ENCODE assay signal across 36 cellular contexts in genomic region chr17:44117351-44117750, GRCh38. TPM values are rescaled to one million over a fixed set of nuclear protein-coding genes. Genes with fewer than 3 reads are reported as not detected.
"Had no signal": no experiment of that assay in that cellular context is flagged by ENCODE, and none has a peak within 500 bp of the region (broad histone marks: within the 10 kb centered on the region; RNA-seq: fewer than 3 reads in every experiment).

No MANE protein-coding gene starts in this region.

- H3K36me3 ChIP-seq: cardiac muscle cell, colonic mucosa, right lobe of liver had no signal

- H3K4me1 ChIP-seq: colonic mucosa had no signal

- H3K27me3 Mint-ChIP-seq: activated CD4-positive, alpha-beta memory T cell treated with anti-CD3 and anti-CD28 coated beads for 36 hours; brain; natural killer cell treated with Interleukin-12 subunit alpha and Interleukin-12 subunit beta and Interleukin-15 and Interleukin-18, amount 100 ng/mL, for 72 hours; progenitor cell of endocrine pancreas; stimulated activated naive CD8-positive, alpha-beta T cell treated with anti-CD3 and anti-CD28 coated beads, Interleukin-15, Interleukin-2, amounts not matched to agents 100 ng/mL and 50 ng/mL, for 24 hours; type B pancreatic cell had no signal

- DNase-seq: activated CD4-positive, alpha-beta memory T cell treated with anti-CD3 and anti-CD28 coated beads for 36 hours; activated CD4-positive, alpha-beta T cell treated with anti-CD3 and anti-CD28 coated beads, Interleukin-2, amount 10 ng/mL, durations not matched to agents 24 days and 14 days; activated CD8-positive, alpha-beta memory T cell treated with anti-CD3 and anti-CD28 coated beads, Interleukin-2, amount 50 U/mL, for 4 hours; activated effector memory CD4-positive, alpha-beta T cell treated with anti-CD3 and anti-CD28 coated beads, Interleukin-2, amount 50 U/mL, for 16 hours; activated naive CD4-positive, alpha-beta T cell treated with anti-CD3 and anti-CD28 coated beads, Interleukin-2, amount 10 ng/mL, durations not matched to agents 7 days and 5 days; activated naive CD8-positive, alpha-beta T cell treated with anti-CD3 and anti-CD28 coated beads, Interleukin-2, amount 10 ng/mL, durations not matched to agents 7 days and 5 days; activated T-cell treated with anti-CD3 and anti-CD28 coated beads, Interleukin-2, amount 50 U/mL, for 1 hour; cerebellar nuclear complex; colonic mucosa; dorsolateral prefrontal cortex; effector memory CD4-positive, alpha-beta T cell; foreskin fibroblast; heart right ventricle; left lung; lower lobe of right lung; mucosa of descending colon; right lobe of liver; stimulated activated CD4-positive, alpha-beta T cell treated with anti-CD3 and anti-CD28 coated beads, Interleukin-12 subunit alpha, Interleukin-12 subunit beta, amount 100 ng/mL, for 4 hours; stimulated activated CD4-positive, alpha-beta T cell treated with anti-CD3 and anti-CD28 coated beads, Interleukin-4, amount 100 ng/mL, for 1 hour; T-helper 1 cell had no signal

- ATAC-seq: activated CD4-positive, CD25-positive, alpha-beta regulatory T cell treated with anti-CD3 and anti-CD28 coated beads, Interleukin-2, amount 50 U/mL, for 24 hours; heart right ventricle; left lung; lower lobe of right lung; mucosa of descending colon; natural killer cell treated with Interleukin-12 subunit alpha and Interleukin-12 subunit beta and Interleukin-15 and Interleukin-18, amount 100 ng/mL, for 72 hours; right lobe of liver had no signal

- H3K9me3 Mint-ChIP-seq: activated CD4-positive, alpha-beta memory T cell treated with anti-CD3 and anti-CD28 coated beads for 36 hours; activated CD4-positive, alpha-beta T cell treated with anti-CD3 and anti-CD28 coated beads, Interleukin-2, amount 10 ng/mL, durations not matched to agents 24 days and 14 days; activated naive CD4-positive, alpha-beta T cell treated with anti-CD3 and anti-CD28 coated beads, Interleukin-2, amount 10 ng/mL, durations not matched to agents 7 days and 5 days; activated naive CD8-positive, alpha-beta T cell treated with anti-CD3 and anti-CD28 coated beads, Interleukin-2, amount 10 ng/mL, durations not matched to agents 7 days and 5 days; activated T-helper 1 cell treated with anti-CD3 and anti-CD28 coated beads, Interleukin-12 subunit alpha, Interleukin-12 subunit beta, Interleukin-2, Interleukin-4 antibody, amounts not matched to agents 30 ng/mL and 10 ng/mL and 1 ng/mL, durations not matched to agents 14 hours and 24 hours and 36 hours; brain; natural killer cell treated with Interleukin-12 subunit alpha and Interleukin-12 subunit beta and Interleukin-15 and Interleukin-18, amount 100 ng/mL, for 72 hours; stimulated activated naive CD8-positive, alpha-beta T cell treated with anti-CD3 and anti-CD28 coated beads, Interleukin-15, Interleukin-2, amounts not matched to agents 100 ng/mL and 50 ng/mL, for 24 hours; type B pancreatic cell had no signal

- H3K27ac Mint-ChIP-seq: activated CD4-positive, alpha-beta memory T cell treated with anti-CD3 and anti-CD28 coated beads for 36 hours; activated CD4-positive, alpha-beta T cell treated with anti-CD3 and anti-CD28 coated beads, Interleukin-2, amount 10 ng/mL, durations not matched to agents 24 days and 14 days; activated naive CD4-positive, alpha-beta T cell treated with anti-CD3 and anti-CD28 coated beads, Interleukin-2, amount 10 ng/mL, durations not matched to agents 7 days and 5 days; activated naive CD8-positive, alpha-beta T cell treated with anti-CD3 and anti-CD28 coated beads, Interleukin-2, amount 10 ng/mL, durations not matched to agents 7 days and 5 days; activated T-helper 1 cell treated with anti-CD3 and anti-CD28 coated beads, Interleukin-12 subunit alpha, Interleukin-12 subunit beta, Interleukin-2, Interleukin-4 antibody, amounts not matched to agents 30 ng/mL and 10 ng/mL and 1 ng/mL, durations not matched to agents 14 hours and 24 hours and 36 hours; stimulated activated naive CD8-positive, alpha-beta T cell treated with anti-CD3 and anti-CD28 coated beads, Interleukin-15, Interleukin-2, amounts not matched to agents 100 ng/mL and 50 ng/mL, for 24 hours had no signal

- H3K9me3 ChIP-seq: ascending aorta, colonic mucosa, heart right ventricle, left lung, lower lobe of right lung, mucosa of descending colon, right lobe of liver, vagina had no signal

- H3K4me3 Mint-ChIP-seq: activated CD4-positive, alpha-beta memory T cell treated with anti-CD3 and anti-CD28 coated beads for 36 hours; activated CD4-positive, alpha-beta T cell treated with anti-CD3 and anti-CD28 coated beads, Interleukin-2, amount 10 ng/mL, durations not matched to agents 24 days and 14 days; activated naive CD4-positive, alpha-beta T cell treated with anti-CD3 and anti-CD28 coated beads, Interleukin-2, amount 10 ng/mL, durations not matched to agents 7 days and 5 days; activated naive CD8-positive, alpha-beta T cell treated with anti-CD3 and anti-CD28 coated beads, Interleukin-2, amount 10 ng/mL, durations not matched to agents 7 days and 5 days; activated T-helper 1 cell treated with anti-CD3 and anti-CD28 coated beads, Interleukin-12 subunit alpha, Interleukin-12 subunit beta, Interleukin-2, Interleukin-4 antibody, amounts not matched to agents 30 ng/mL and 10 ng/mL and 1 ng/mL, durations not matched to agents 14 hours and 24 hours and 36 hours; natural killer cell treated with Interleukin-12 subunit alpha and Interleukin-12 subunit beta and Interleukin-15 and Interleukin-18, amount 100 ng/mL, for 72 hours; stimulated activated naive CD8-positive, alpha-beta T cell treated with anti-CD3 and anti-CD28 coated beads, Interleukin-15, Interleukin-2, amounts not matched to agents 100 ng/mL and 50 ng/mL, for 24 hours; type B pancreatic cell had no signal

- H3K36me3 Mint-ChIP-seq: activated CD4-positive, alpha-beta memory T cell treated with anti-CD3 and anti-CD28 coated beads for 36 hours; activated naive CD8-positive, alpha-beta T cell treated with anti-CD3 and anti-CD28 coated beads, Interleukin-2, amount 10 ng/mL, durations not matched to agents 7 days and 5 days; natural killer cell treated with Interleukin-12 subunit alpha and Interleukin-12 subunit beta and Interleukin-15 and Interleukin-18, amount 100 ng/mL, for 72 hours had no signal

- H3K27ac ChIP-seq: colonic mucosa, left lung, lower lobe of right lung, right lobe of liver, vagina, VCaP had no signal

- H3K4me3 ChIP-seq: ascending aorta, cardiac muscle cell, colonic mucosa, heart right ventricle, left lung, lower lobe of right lung, mucosa of descending colon, right lobe of liver, skin epidermis, vagina had no signal

- H3K27me3 ChIP-seq: ascending aorta, cardiac muscle cell, colonic mucosa, dorsolateral prefrontal cortex, heart right ventricle, left lung, right lobe of liver, vagina had no signal

RNA-seq across cellular contexts. Expression of gene HROB, which starts 24.4 kb away (rescaled TPM):
- total RNA-seq: ascending aorta had no signal

RNA-seq across cellular contexts. Expression of gene ASB16, which starts 53.2 kb away (rescaled TPM):
- total RNA-seq: ascending aorta, left lung, lower lobe of right lung, mesenteric fat pad, osteoblast, renal cortical epithelial cell, subcutaneous adipose tissue, vagina had no signal
